8 cellular contexts compared by ENCODE assay signal in genomic region chr6:37566209-37566859, GRCh38.
A peak's percentile ranks its signal among the peaks of the same experiment; 100 is the strongest.
DNase-seq lines count a peak whose midpoint lies in the region; ATAC-seq, FAIRE-seq and TF ChIP-seq lines count a peak whose summit lies in the region.

No MANE protein-coding gene starts in this region.

- no peaks in the 10 kb centered on the region for H3K36me3 Mint-ChIP-seq in naive B cell
- H3K36me3 Mint-ChIP-seq in stimulated activated effector memory CD8-positive, alpha-beta T cell treated with anti-CD3 and anti-CD28 coated beads, Interleukin-12 subunit alpha, Interleukin-12 subunit beta, amount 100 ng/mL, for 72 hours, result no peaks in the 10 kb centered on the region

- no peaks in the 10 kb centered on the region for H4K20me1 ChIP-seq in endothelial cell of umbilical vein (replicated peaks; ENCODE audit: control insufficient read depth, extremely low read depth, insufficient read depth, low read length)

- DNase-seq in NCI-H524 (lab: John Stamatoyannopoulos, UW) (peak; percentile 73 to 78), endothelial cell of umbilical vein (ENCODE audit: low read depth, low spot score) (peak; percentile 59), naive B cell (peak; percentile 68)
- peak; percentile 24 for DNase-seq in activated CD8-positive, alpha-beta memory T cell treated with anti-CD3 and anti-CD28 coated beads, Interleukin-2, amount 50 U/mL, for 1 hour (ENCODE audit: extremely low read depth)
- peak; percentile 88 for DNase-seq in stimulated activated effector memory CD8-positive, alpha-beta T cell treated with anti-CD3 and anti-CD28 coated beads, Interleukin-12 subunit alpha, Interleukin-12 subunit beta, amount 100 ng/mL, for 72 hours (ENCODE audit: low spot score in 2 of 2)

- TF ChIP-seq CTCF in endothelial cell of umbilical vein (IDR thresholded peaks at IDR 0.05; ENCODE audit: extremely low read depth in 1 of 2, insufficient read depth in 1 of 2, low read depth in 1 of 2, low read length in 2 of 2), result peak; percentile 88 to 96

- peak overlapping the region in 2 of 3 experiments; percentile 14 to 26 for H3K4me3 ChIP-seq in endothelial cell of umbilical vein (replicated peaks in 1 of 3; ENCODE audit: insufficient read depth in 1 of 3, low read depth in 1 of 3, low read length in 3 of 3)

- peak overlapping the region; percentile 71 for H3K4me2 ChIP-seq in endothelial cell of umbilical vein (ENCODE audit: insufficient read depth, low read length)

- intact Hi-C loops in endothelial cell of umbilical vein (cut with micrococcal nuclease), result loop anchor here (1.0 to 5.0 kb wide), 5 partner anchors 28 to 241 kb away; no protein-coding TSS in a partner anchor

- peaks cover 8% of the 10 kb centered on the region; the same call in 1 of the 2 replicates for H3K4me1 ChIP-seq in ES-I3 (ENCODE audit: insufficient read depth, low read length)
- no peaks in the 10 kb centered on the region for H3K4me1 ChIP-seq in endothelial cell of umbilical vein (ENCODE audit: control insufficient read depth, extremely low read depth, insufficient read depth, low read length)

- BruUV-seq in endothelial cell of umbilical vein (replicated peaks; lab: Mats Ljungman, UMichigan), result no TSS peak

- H3K27me3 ChIP-seq in endothelial cell of umbilical vein (ENCODE audit: control insufficient read depth in 2 of 2, insufficient read depth in 2 of 2, low read length in 2 of 2), result peaks cover 7 to 34% of the 10 kb centered on the region in 2 experiments

- FAIRE-seq in endothelial cell of umbilical vein (lab: Jason Lieb, UNC), result peak; percentile 72

- H3K27ac Mint-ChIP-seq in naive B cell, result peak overlapping the region in 4 of 6 donors; percentile 62 to 81 (median 72)
- H3K27ac Mint-ChIP-seq in stimulated activated effector memory CD8-positive, alpha-beta T cell treated with anti-CD3 and anti-CD28 coated beads, Interleukin-12 subunit alpha, Interleukin-12 subunit beta, amount 100 ng/mL, for 72 hours, result no peak overlapping the region

- peak overlapping the region in 7 of 8 donors; percentile 55 to 90 (median 72) for H3K4me3 Mint-ChIP-seq in naive B cell
- H3K4me3 Mint-ChIP-seq in stimulated activated effector memory CD8-positive, alpha-beta T cell treated with anti-CD3 and anti-CD28 coated beads, Interleukin-12 subunit alpha, Interleukin-12 subunit beta, amount 100 ng/mL, for 72 hours, result peak overlapping the region; percentile 4

- H2AFZ ChIP-seq in endothelial cell of umbilical vein (ENCODE audit: low read depth, low read length), result peak overlapping the region; percentile 77

- dilution Hi-C loops in endothelial cell of umbilical vein (cut with MboI; ENCODE audit: extremely low pct_ligation_motif_present, low sequenced_read_pairs), result no loop called here

- no peak overlapping the region for H3K27ac ChIP-seq in endothelial cell of umbilical vein (ENCODE audit: insufficient read depth, low read depth, low read length)

- H3K4me1 Mint-ChIP-seq in naive B cell, result peaks cover 50 to 80% (median 76%) of the 10 kb centered on the region in 3 donors
- peaks cover 7% of the 10 kb centered on the region for H3K4me1 Mint-ChIP-seq in stimulated activated effector memory CD8-positive, alpha-beta T cell treated with anti-CD3 and anti-CD28 coated beads, Interleukin-12 subunit alpha, Interleukin-12 subunit beta, amount 100 ng/mL, for 72 hours

- POLR2A ChIA-PET in endothelial cell of umbilical vein (lab: Charles Lee), result no interaction called here

- H3K9me1 ChIP-seq in endothelial cell of umbilical vein (replicated peaks; ENCODE audit: control insufficient read depth, extremely low read depth, insufficient read depth, low read length), result no peaks in the 10 kb centered on the region

- H3K9me3 Mint-ChIP-seq in naive B cell, result no peaks in the 10 kb centered on the region
- no peaks in the 10 kb centered on the region for H3K9me3 Mint-ChIP-seq in stimulated activated effector memory CD8-positive, alpha-beta T cell treated with anti-CD3 and anti-CD28 coated beads, Interleukin-12 subunit alpha, Interleukin-12 subunit beta, amount 100 ng/mL, for 72 hours

- H3K79me2 ChIP-seq in endothelial cell of umbilical vein (ENCODE audit: control insufficient read depth, insufficient read depth, low read length), result no peaks in the 10 kb centered on the region

- peaks cover 0 to 8% (median 0%) of the 10 kb centered on the region in 3 donors for H3K27me3 Mint-ChIP-seq in naive B cell

- ATAC-seq in HG02678 (IDR thresholded peaks at IDR 0.05; ENCODE audit: unreplicated experiment), result peak; percentile 44
- ATAC-seq in naive B cell (ENCODE audit: low read depth in 2 of 2), result peak; percentile 40 to 46
- ATAC-seq in stimulated activated effector memory CD8-positive, alpha-beta T cell treated with anti-CD3 and anti-CD28 coated beads, Interleukin-12 subunit alpha, Interleukin-12 subunit beta, amount 100 ng/mL, for 72 hours, result peak; percentile 89
- no peak for ATAC-seq in HG03196 (IDR thresholded peaks at IDR 0.05; ENCODE audit: unreplicated experiment)

- peak overlapping the region; percentile 52; the same call in 1 of the 2 replicates for H3K9ac ChIP-seq in ES-I3 (ENCODE audit: low read depth, low read length)
- no peak overlapping the region for H3K9ac ChIP-seq in endothelial cell of umbilical vein (replicated peaks; ENCODE audit: extremely low read depth, insufficient read depth, low read length)

- H3K36me3 ChIP-seq in ES-I3 (ENCODE audit: insufficient read depth, low read length) (no peaks in the 10 kb centered on the region), endothelial cell of umbilical vein (ENCODE audit: control insufficient read depth in 2 of 2, extremely low read depth in 1 of 2, insufficient read depth in 2 of 2, low read length in 2 of 2) (no peaks in the 10 kb centered on the region)

- CTCF ChIA-PET in endothelial cell of umbilical vein (lab: Charles Lee), result interaction anchor here (0.7 to 6.6 kb wide), 49 partner anchors 9 to 1005 kb away, joined by 3 to 162 read pairs (median 4); partner anchors contain the start of genes CCDC167 and CMTR1

- no peak for TF ChIP-seq POLR2A in endothelial cell of umbilical vein (IDR thresholded peaks at IDR 0.05; ENCODE audit: low read depth, low read length)

- no peaks in the 10 kb centered on the region for H3K9me3 ChIP-seq in ES-I3 (ENCODE audit: control insufficient read depth, insufficient read depth, low read length)
- H3K9me3 ChIP-seq in endothelial cell of umbilical vein (replicated peaks; ENCODE audit: control insufficient read depth, insufficient read depth, low read length), result no peaks in the 10 kb centered on the region

TF ChIP-seq in endothelial cell of umbilical vein, 7 proteins besides CTCF, POLR2A, EP300 and RAD21:
- TF ChIP-seq GATA2 (IDR thresholded peaks at IDR 0.05; ENCODE audit: insufficient read depth, insufficient read length, low read depth, low read length), result no peak
- TF ChIP-seq POLR2AphosphoS5 (IDR thresholded peaks at IDR 0.05; ENCODE audit: insufficient read depth, low read depth, low read length), result no peak
- no peak for TF ChIP-seq MAX (IDR thresholded peaks at IDR 0.05; ENCODE audit: insufficient read depth, insufficient read length)
- no peak for TF ChIP-seq FOS (IDR thresholded peaks at IDR 0.05; ENCODE audit: borderline replicate concordance, insufficient read depth, low read length)
- TF ChIP-seq EZH2 (IDR thresholded peaks at IDR 0.05; ENCODE audit: borderline replicate concordance, low read depth, low read length, severe bottlenecking), result no peak
- no peak for TF ChIP-seq JUN (IDR thresholded peaks at IDR 0.05; ENCODE audit: borderline replicate concordance, insufficient read depth, insufficient read length, low read depth)
- TF ChIP-seq MYC (IDR thresholded peaks at IDR 0.05; ENCODE audit: low read depth, low read length), result no peak
TF ChIP-seq in endothelial cell of umbilical vein: peak in this region for 0.

Comparison
In these comparisons a context has a peak if more than half of its experiments do, and no peak if none do; other contexts are left out.
1. DNase-seq: peak in every context shown above with its lines; median percentile 88 in stimulated activated effector memory CD8-positive, alpha-beta T cell treated with anti-CD3 and anti-CD28 coated beads, Interleukin-12 subunit alpha, Interleukin-12 subunit beta, amount 100 ng/mL, for 72 hours; 76 in NCI-H524; 68 in naive B cell; 59 in endothelial cell of umbilical vein; 24 in activated CD8-positive, alpha-beta memory T cell treated with anti-CD3 and anti-CD28 coated beads, Interleukin-2, amount 50 U/mL, for 1 hour.